Comparison of ENCODE assay signal across 31 cellular contexts in genomic region chr7:23913016-23913415, GRCh38.
"Had no signal": no experiment of that assay in that cellular context is flagged by ENCODE, and none has a peak within 500 bp of the region (broad histone marks: within the 10 kb centered on the region; RNA-seq: fewer than 3 reads in every experiment).

No MANE protein-coding gene starts in this region.

- DNase-seq: activated effector memory CD4-positive, alpha-beta T cell treated with anti-CD3 and anti-CD28 coated beads, Interleukin-2, amount 50 U/mL, for 16 hours; activated effector memory CD4-positive, alpha-beta T cell treated with Interleukin-2 at 50 U/mL for 16 hours; activated gamma-delta T cell; activated gamma-delta T cell treated with Interleukin-2 at 50 U/mL for 16 hours; activated naive CD4-positive, alpha-beta T cell; activated naive CD4-positive, alpha-beta T cell treated with anti-CD3 and anti-CD28 coated beads for 36 hours; activated naive CD4-positive, alpha-beta T cell treated with anti-CD3 and anti-CD28 coated beads, Interleukin-2, amount 10 ng/mL, durations not matched to agents 7 days and 5 days; activated naive CD4-positive, alpha-beta T cell treated with anti-CD3 and anti-CD28 coated beads, Interleukin-2, amount 50 U/mL, for 16 hours; activated naive CD4-positive, alpha-beta T cell treated with Interleukin-2 at 50 U/mL for 16 hours; activated naive CD8-positive, alpha-beta T cell treated with anti-CD3 and anti-CD28 coated beads for 36 hours; activated naive CD8-positive, alpha-beta T cell treated with anti-CD3 and anti-CD28 coated beads, Interleukin-2, amount 10 ng/mL, durations not matched to agents 7 days and 5 days; activated naive CD8-positive, alpha-beta T cell treated with anti-CD3 and anti-CD28 coated beads, Interleukin-2, amount 50 U/mL, for 24 hours; activated T-cell treated with anti-CD3 and anti-CD28 coated beads, Interleukin-2, amount 50 U/mL, for 24 hours; activated T-cell treated with anti-CD3 and anti-CD28 coated beads, Interleukin-2, amount 50 U/mL, for 4 hours; activated T-cell treated with anti-CD3 and anti-CD28 coated beads, Interleukin-2, amount 50 U/mL, for 48 hours; activated T-cell treated with anti-CD3 and anti-CD28 coated beads, Interleukin-2, amount 50 U/mL, for 72 hours; adrenal gland; amniotic stem cell; amygdala; anterior cingulate cortex; aorta; body of pancreas; brain microvascular endothelial cell; caudate nucleus; central memory CD4-positive, alpha-beta T cell; cerebellar nuclear complex had no signal

- H3K4me3 ChIP-seq: adrenal gland, ascending aorta, body of pancreas, breast epithelium, cardiac muscle cell had no signal

- H3K36me3 ChIP-seq: adrenal gland, ascending aorta, brain microvascular endothelial cell, breast epithelium, cardiac muscle cell had no signal

- ATAC-seq: activated naive CD4-positive, alpha-beta T cell treated with anti-CD3 and anti-CD28 coated beads, Interleukin-2, amount 50 U/mL, for 72 hours; activated naive CD8-positive, alpha-beta T cell treated with anti-CD3 and anti-CD28 coated beads, Interleukin-2, amount 50 U/mL, for 24 hours; activated T-cell treated with anti-CD3 and anti-CD28 coated beads, Interleukin-2, amount 50 U/mL, for 4 hours; activated T-cell treated with anti-CD3 and anti-CD28 coated beads, Interleukin-2, amount 50 U/mL, for 72 hours; activated T-helper 17 cell treated with anti-CD3 and anti-CD28 coated beads, Interleukin-2, amount 50 U/mL, for 72 hours; body of pancreas had no signal

- H3K27ac ChIP-seq: adrenal gland, ascending aorta, body of pancreas, brain microvascular endothelial cell, breast epithelium, cardiac muscle cell had no signal

- H3K27me3 ChIP-seq: adrenal gland, ascending aorta, body of pancreas, brain microvascular endothelial cell, breast epithelium, cardiac muscle cell had no signal

- H3K4me1 ChIP-seq: adrenal gland, ascending aorta, body of pancreas, breast epithelium had no signal

- H3K9me3 ChIP-seq: adrenal gland, ascending aorta, body of pancreas, breast epithelium had no signal
